In the genomic region with DNA sequence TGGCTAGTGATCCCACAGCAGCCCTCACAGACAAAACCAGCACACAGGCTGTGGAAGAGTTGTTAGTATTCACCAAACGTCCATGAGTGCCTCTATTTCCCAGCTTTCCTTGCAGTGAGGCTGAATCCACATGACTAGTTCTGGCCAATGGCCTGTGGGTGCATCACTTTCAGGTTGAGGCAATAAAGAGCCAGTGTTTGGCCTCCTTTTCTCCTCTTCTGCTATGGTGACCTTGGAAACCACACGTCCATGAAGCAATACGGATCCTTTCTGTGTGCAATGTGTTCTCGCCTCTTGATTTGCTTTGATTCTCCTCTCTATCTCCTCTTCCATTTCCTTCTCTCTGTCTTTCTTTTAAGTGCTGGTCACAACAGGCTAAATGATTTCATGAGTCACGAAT, we compare ENCODE assay signal across 19 cellular contexts. TPM values are rescaled to one million over a fixed set of nuclear protein-coding genes. Genes with fewer than 3 reads are reported as not detected.
DNase-seq lines count a peak whose midpoint lies in the region; ATAC-seq and TF ChIP-seq lines count a peak whose summit lies in the region.
"Had no signal": no experiment of that assay in that cellular context is flagged by ENCODE, and none has a peak within 500 bp of the region (broad histone marks: within the 10 kb centered on the region; RNA-seq: fewer than 3 reads in every experiment).

No MANE protein-coding gene starts in this region.

- DNase-seq in RWPE2 (ENCODE audit: low spot score) (no peak), chondrocyte (ENCODE audit: low spot score) (no peak), pons (ENCODE audit: low spot score) (no peak), NCI-H526 (lab: John Stamatoyannopoulos, UW) (no peak)
- DNase-seq: 8988T; ACHN; Calu3; CD4-positive, alpha-beta T cell; DMS 273 treated with DMSO at 0.1 percent for 48 hours; DMS79; GOT3; H9 had no signal

- H3K4me1 ChIP-seq in ACC112 (ENCODE audit: control insufficient read depth, insufficient read depth, low read length, unreplicated experiment) (peaks cover 24% of the 10 kb centered on the region), RWPE2 (ENCODE audit: insufficient read depth, poor library complexity, severe bottlenecking) (peaks cover 19% of the 10 kb centered on the region), neutrophil (ENCODE audit: control insufficient read depth in 1 of 2, insufficient read depth in 1 of 2, low read depth in 1 of 2, low read length in 1 of 2) (peaks cover 9 to 11% of the 10 kb centered on the region in 2 experiments)

- peak overlapping the region; percentile 94 for H3K27ac ChIP-seq in ACC112 (ENCODE audit: low read depth, low read length)
- H3K27ac ChIP-seq in RWPE2 (ENCODE audit: poor library complexity, severe bottlenecking), result peak overlapping the region; percentile 53
- H3K27ac ChIP-seq in neutrophil, result peak overlapping the region; percentile 58
- H3K27ac ChIP-seq: BLaER1 treated with 17β-estradiol and CSF1 and Interleukin-3, amounts not matched to agents 10 nM and 100 nM; HL-60 had no signal

- H3K36me3 Mint-ChIP-seq in chondrocyte (ENCODE audit: low read depth), result peaks cover 4% of the 10 kb centered on the region

- H3K4me1 Mint-ChIP-seq in chondrocyte (ENCODE audit: low read depth), result peaks cover 21% of the 10 kb centered on the region

- peaks cover 17% of the 10 kb centered on the region for H3K9me3 Mint-ChIP-seq in chondrocyte (ENCODE audit: low read depth)

- H3K79me2 ChIP-seq in ACC112 (ENCODE audit: control insufficient read depth, insufficient read depth, low read length, unreplicated experiment), result no peaks in the 10 kb centered on the region

- no peaks in the 10 kb centered on the region for H3K36me3 ChIP-seq in ACC112 (ENCODE audit: insufficient read depth, low read length)
- H3K36me3 ChIP-seq in RWPE2 (ENCODE audit: low read depth), result no peaks in the 10 kb centered on the region
- H3K36me3 ChIP-seq in neutrophil, result no peaks in the 10 kb centered on the region
- H3K36me3 ChIP-seq: BLaER1 treated with 17β-estradiol and CSF1 and Interleukin-3, amounts not matched to agents 10 nM and 100 nM had no signal

- ATAC-seq in RWPE2 (ENCODE audit: low read depth) (no peak), HG03045 (IDR thresholded peaks at IDR 0.05; ENCODE audit: unreplicated experiment) (no peak), HG03439 (IDR thresholded peaks at IDR 0.05; ENCODE audit: unreplicated experiment) (no peak)
- ATAC-seq: GM12878 had no signal

- H3K4me3 ChIP-seq in ACC112 (ENCODE audit: low read depth, low read length) (no peak overlapping the region), RWPE2 (ENCODE audit: severe bottlenecking) (no peak overlapping the region), neutrophil (ENCODE audit: low read depth in 1 of 2, low read length in 1 of 2) (no peak overlapping the region)
- H3K4me3 ChIP-seq: BLaER1 treated with 17β-estradiol and CSF1 and Interleukin-3, amounts not matched to agents 10 nM and 100 nM; GM12878 had no signal

- no peak overlapping the region for H3K4me3 Mint-ChIP-seq in chondrocyte (ENCODE audit: unreplicated experiment)
- H3K4me3 Mint-ChIP-seq: CD4-positive, alpha-beta T cell; H9 had no signal

- H3K27me3 ChIP-seq in ACC112 (ENCODE audit: insufficient read depth, low read length) (no peaks in the 10 kb centered on the region), RWPE2 (ENCODE audit: insufficient read depth, poor library complexity, severe bottlenecking) (no peaks in the 10 kb centered on the region), neutrophil (peaks cover 3% of the 10 kb centered on the region)
- H3K27me3 ChIP-seq: BLaER1 treated with 17β-estradiol and CSF1 and Interleukin-3, amounts not matched to agents 10 nM and 100 nM had no signal

- peak overlapping the region; percentile 85 for H3K27ac Mint-ChIP-seq in chondrocyte (ENCODE audit: unreplicated experiment)
- H3K27ac Mint-ChIP-seq: CD4-positive, alpha-beta T cell; H9 had no signal

- TF ChIP-seq CTCF in RWPE2 (IDR thresholded peaks at IDR 0.05; ENCODE audit: poor library complexity, severe bottlenecking) (no peak), chondrocyte (IDR thresholded peaks at IDR 0.05) (no peak), neutrophil (IDR thresholded peaks at IDR 0.05) (no peak)

- H3K9me3 ChIP-seq in RWPE2 (ENCODE audit: severe bottlenecking) (peaks cover 2% of the 10 kb centered on the region), neutrophil (no peaks in the 10 kb centered on the region)

- no peaks in the 10 kb centered on the region for H3K27me3 Mint-ChIP-seq in chondrocyte (ENCODE audit: low read depth)

- no peak overlapping the region for H2AFZ ChIP-seq in ACC112 (ENCODE audit: low read length, unreplicated experiment)

RNA-seq across cellular contexts. Expression of a gene that starts 23.4 kb away (rescaled TPM):
- total RNA-seq in chondrocyte, result 19.9 to 28.1 TPM (median 21.8 TPM) in 3 replicates
